In the genomic region with DNA sequence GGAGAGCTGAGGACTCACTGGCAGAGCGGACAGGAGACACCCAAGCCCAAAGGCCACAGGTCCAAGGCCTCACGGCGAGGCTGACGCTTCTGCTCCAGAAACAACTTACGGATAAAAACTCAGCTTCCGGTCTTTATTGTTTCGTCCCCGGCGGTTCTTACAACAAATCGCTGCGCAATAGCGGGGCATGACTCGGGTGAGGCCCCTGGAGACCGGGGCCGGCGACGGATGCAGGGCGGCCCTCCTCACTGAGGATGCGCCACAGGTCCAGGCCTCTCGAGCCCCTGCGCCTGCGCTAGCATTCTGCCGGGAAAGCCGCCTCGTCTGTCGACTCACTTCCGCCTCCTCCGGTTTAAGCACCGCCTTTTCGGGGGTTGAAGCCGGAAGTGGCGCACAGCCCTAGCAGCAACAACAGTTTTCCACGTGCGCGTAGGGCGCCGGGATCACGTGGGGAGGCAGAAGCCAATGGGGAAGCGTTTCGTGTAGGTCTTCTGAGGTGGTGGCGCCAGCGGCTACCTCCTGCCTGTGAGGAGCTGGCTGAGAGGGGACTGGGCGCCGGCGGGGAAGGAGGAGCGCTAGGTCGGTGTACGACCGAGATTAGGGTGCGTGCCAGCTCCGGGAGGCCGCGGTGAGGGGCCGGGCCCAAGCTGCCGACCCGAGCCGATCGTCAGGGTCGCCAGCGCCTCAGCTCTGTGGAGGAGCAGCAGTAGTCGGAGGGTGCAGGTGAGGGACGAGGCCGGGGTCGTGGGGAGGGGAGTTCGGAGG, we compare ENCODE assay signal across 8 cellular contexts. TPM values are rescaled to one million over a fixed set of nuclear protein-coding genes. Genes with fewer than 3 reads are reported as not detected.
DNase-seq lines count a peak whose midpoint lies in the region; ATAC-seq, FAIRE-seq and TF ChIP-seq lines count a peak whose summit lies in the region.

DNAJB9 (plus strand) TSS at position 494 of the 765 bp plus-strand sequence. CDS start 1,853 bp downstream, outside the sequence.
A gene with protein sequence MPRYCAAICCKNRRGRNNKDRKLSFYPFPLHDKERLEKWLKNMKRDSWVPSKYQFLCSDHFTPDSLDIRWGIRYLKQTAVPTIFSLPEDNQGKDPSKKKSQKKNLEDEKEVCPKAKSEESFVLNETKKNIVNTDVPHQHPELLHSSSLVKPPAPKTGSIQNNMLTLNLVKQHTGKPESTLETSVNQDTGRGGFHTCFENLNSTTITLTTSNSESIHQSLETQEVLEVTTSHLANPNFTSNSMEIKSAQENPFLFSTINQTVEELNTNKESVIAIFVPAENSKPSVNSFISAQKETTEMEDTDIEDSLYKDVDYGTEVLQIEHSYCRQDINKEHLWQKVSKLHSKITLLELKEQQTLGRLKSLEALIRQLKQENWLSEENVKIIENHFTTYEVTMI (minus strand): TSS at position 326 of the 765 bp plus-strand sequence. CDS start 137 bp downstream, at position 189.

- peak; percentile 83 to 88 for TF ChIP-seq POLR2A in H1 (IDR thresholded peaks at IDR 0.05; ENCODE audit: control extremely low read depth in 1 of 2, low read depth in 2 of 2, low read length in 2 of 2)

- TF ChIP-seq EP300 in H1 (IDR thresholded peaks at IDR 0.05; ENCODE audit: borderline replicate concordance in 1 of 2, low read depth in 2 of 2, low read length in 2 of 2) = no peak

- peak within 1 kb of the TSS; percentile 92 for H2BK5ac ChIP-seq in H1 (ENCODE audit: low read depth, low read length)

- TF ChIP-seq CTCF in H1 (IDR thresholded peaks at IDR 0.05; ENCODE audit: control extremely low read depth in 1 of 3, insufficient read depth in 1 of 3, low read depth in 1 of 3, low read length in 3 of 3) = no peak

- no peaks in the 10 kb centered on the region for H4K20me1 ChIP-seq in H1 (replicated peaks in 1 of 2; ENCODE audit: control insufficient read depth in 1 of 2, insufficient read depth in 2 of 2, low read length in 2 of 2)

- H3K4me3 Mint-ChIP-seq in activated CD8-positive, alpha-beta memory T cell treated with anti-CD3 and anti-CD28 coated beads, Interleukin-2, amount 10 ng/mL, durations not matched to agents 7 days and 5 days = peak within 1 kb of the TSS; percentile 98
- H3K4me3 Mint-ChIP-seq in memory B cell = peak within 1 kb of the TSS; percentile 92

- H3K36me3 ChIP-seq in H1 (ENCODE audit: control insufficient read depth in 2 of 4, insufficient read depth in 4 of 4, low read length in 3 of 4) = peaks cover 0 to 32% (median 9%) of the 10 kb centered on the region in 4 experiments; a peak in 4 of 8 replicates

- H3K56ac ChIP-seq in H1 (replicated peaks; ENCODE audit: insufficient read length, low read depth, low read length) = peak within 1 kb of the TSS; percentile 94

- H3K14ac ChIP-seq in H1 (ENCODE audit: insufficient read length) = no peak within 1 kb of the TSS

- POLR2A ChIA-PET in H1 (lab: Charles Lee; ENCODE audit: partially characterized antibody) = interaction anchor here (0.7 to 2.3 kb wide), 9 partner anchors 8 to 44 kb away, joined by 3 to 21 read pairs (median 4); partner anchors contain the start of gene PNPLA8

- no peak within 1 kb of the TSS for H2BK12ac ChIP-seq in H1 (ENCODE audit: low read depth, low read length)

- peak within 1 kb of the TSS; percentile 88 to 94 (median 90) for H3K9ac ChIP-seq in H1 (replicated peaks in 1 of 4; ENCODE audit: extremely low read depth in 1 of 4, low read depth in 3 of 4, low read length in 3 of 4)

- H3K27me3 ChIP-seq in H1 (replicated peaks in 1 of 4; ENCODE audit: control insufficient read depth in 3 of 4, extremely low read depth in 1 of 4, insufficient read depth in 3 of 4, low read length in 3 of 4) = no peaks in the 10 kb centered on the region

- DNase-seq in COLO829 (ENCODE audit: low spot score) (peak; percentile 100), HTR-8/SVneo (ENCODE audit: insufficient read length, low spot score) (peak; percentile 93), NOMO-1 treated with dmso at 0.1 percent for 144 hours (lab: John Stamatoyannopoulos, UW; ENCODE audit: unreplicated experiment) (peak; percentile 88), H1 (ENCODE audit: low read depth in 1 of 2, low spot score in 2 of 2) (peak; percentile 94 to 98), memory B cell (ENCODE audit: low spot score in 2 of 2) (peak; percentile 94 to 99)
- DNase-seq in activated CD8-positive, alpha-beta memory T cell treated with anti-CD3 and anti-CD28 coated beads, Interleukin-2, amount 10 ng/mL, durations not matched to agents 7 days and 5 days = peak; percentile 100
- DNase-seq in stimulated activated CD8-positive, alpha-beta memory T cell treated with anti-CD3 and anti-CD28 coated beads, Interleukin-12 subunit alpha, Interleukin-12 subunit beta, amount 100 ng/mL, for 24 hours (ENCODE audit: extremely low read depth) = peak; percentile 99

- H3K23me2 ChIP-seq in H1 (ENCODE audit: low read depth, low read length) = peaks cover 4% of the 10 kb centered on the region; the same call in 1 of the 2 replicates

- H3K27ac Mint-ChIP-seq in activated CD8-positive, alpha-beta memory T cell treated with anti-CD3 and anti-CD28 coated beads, Interleukin-2, amount 10 ng/mL, durations not matched to agents 7 days and 5 days = peak within 1 kb of the TSS; percentile 99
- peak within 1 kb of the TSS; percentile 99 for H3K27ac Mint-ChIP-seq in memory B cell

- H2BK15ac ChIP-seq in H1 (ENCODE audit: low read length) = no peak within 1 kb of the TSS

- H2AK5ac ChIP-seq in H1 (ENCODE audit: low read depth, low read length) = no peak within 1 kb of the TSS

- peak within 1 kb of the TSS; percentile 27 for H3K23ac ChIP-seq in H1 (ENCODE audit: insufficient read length)

- peak within 1 kb of the TSS; percentile 25; the same call in 1 of the 2 replicates for H2AFZ ChIP-seq in H1 (ENCODE audit: low read length)

- WGBS in H1 (ENCODE audit: extremely low coverage in 1 of 2, insufficient coverage in 1 of 2, insufficient read length in 1 of 2, insufficient replicate concordance in 2 of 2, low coverage in 1 of 2, low lambda C conversion rate in 2 of 2, missing lambda C conversion rate in 1 of 2), 2 experiments = 2% methylated on average over 64 of the region's 65 CpGs; no CpG with 5 or more reads in 1 of the 2 experiments

- peaks cover 4 to 75% of the 10 kb centered on the region in 2 experiments; a peak in 3 of 4 replicates for H3K79me2 ChIP-seq in H1 (ENCODE audit: control insufficient read depth in 1 of 2, insufficient read depth in 2 of 2, low read length in 2 of 2)

- CTCF ChIA-PET in activated CD8-positive, alpha-beta memory T cell treated with anti-CD3 and anti-CD28 coated beads, Interleukin-2, amount 10 ng/mL, durations not matched to agents 7 days and 5 days (lab: Charles Lee) = interaction anchor here (1.1 to 1.4 kb wide), 2 partner anchors 41 to 45 kb away, joined by 3 read pairs; no protein-coding TSS in a partner anchor
- CTCF ChIA-PET in H1 (lab: Charles Lee; ENCODE audit: partially characterized antibody) = interaction anchor here (0.9 kb wide), 1 partner anchor 42 kb away, joined by 4 read pairs; no protein-coding TSS in a partner anchor

- peak within 1 kb of the TSS; percentile 59 for H4K91ac ChIP-seq in H1 (replicated peaks; ENCODE audit: insufficient read length, low read length)

- H4K8ac ChIP-seq in H1 (ENCODE audit: extremely low read depth, insufficient read depth, low read length) = peak within 1 kb of the TSS; percentile 99

- H3K79me1 ChIP-seq in H1 (ENCODE audit: low read depth, low read length) = no peaks in the 10 kb centered on the region; the same call in 1 of the 2 replicates

- H3K9me3 Mint-ChIP-seq in activated CD8-positive, alpha-beta memory T cell treated with anti-CD3 and anti-CD28 coated beads, Interleukin-2, amount 10 ng/mL, durations not matched to agents 7 days and 5 days (ENCODE audit: low read depth) = no peaks in the 10 kb centered on the region
- peaks cover 2% of the 10 kb centered on the region for H3K9me3 Mint-ChIP-seq in memory B cell

- H3K4me1 ChIP-seq in H1 (replicated peaks in 1 of 4; ENCODE audit: control insufficient read depth in 3 of 4, insufficient read depth in 4 of 4, low read length in 3 of 4) = peaks cover 0 to 4% (median 1%) of the 10 kb centered on the region in 4 experiments; a peak in 1 of 7 replicates

- no peak within 1 kb of the TSS for H2BK20ac ChIP-seq in H1 (ENCODE audit: low read length)

- H3K4ac ChIP-seq in H1 (replicated peaks; ENCODE audit: insufficient read length, low read depth, low read length) = no peak within 1 kb of the TSS

- peaks cover 38% of the 10 kb centered on the region for H3K36me3 Mint-ChIP-seq in activated CD8-positive, alpha-beta memory T cell treated with anti-CD3 and anti-CD28 coated beads, Interleukin-2, amount 10 ng/mL, durations not matched to agents 7 days and 5 days
- peaks cover 17% of the 10 kb centered on the region for H3K36me3 Mint-ChIP-seq in memory B cell

- no peaks in the 10 kb centered on the region for H3K27me3 Mint-ChIP-seq in activated CD8-positive, alpha-beta memory T cell treated with anti-CD3 and anti-CD28 coated beads, Interleukin-2, amount 10 ng/mL, durations not matched to agents 7 days and 5 days
- H3K27me3 Mint-ChIP-seq in memory B cell = no peaks in the 10 kb centered on the region

- peaks cover 44% of the 10 kb centered on the region for H3K4me1 Mint-ChIP-seq in activated CD8-positive, alpha-beta memory T cell treated with anti-CD3 and anti-CD28 coated beads, Interleukin-2, amount 10 ng/mL, durations not matched to agents 7 days and 5 days
- H3K4me1 Mint-ChIP-seq in memory B cell = peaks cover 16% of the 10 kb centered on the region

- peak within 1 kb of the TSS; percentile 75 to 90 (median 82) for H3K4me3 ChIP-seq in H1 (ENCODE audit: extremely low read depth in 1 of 4, insufficient read depth in 2 of 4, low read depth in 3 of 4, low read length in 4 of 4)

- peak within 1 kb of the TSS; percentile 76 for H3K18ac ChIP-seq in H1 (ENCODE audit: extremely low read depth, low read length)

- peak; percentile 94 for ATAC-seq in GM21367 (IDR thresholded peaks at IDR 0.05; ENCODE audit: unreplicated experiment)
- ATAC-seq in activated CD8-positive, alpha-beta memory T cell treated with anti-CD3 and anti-CD28 coated beads, Interleukin-2, amount 10 ng/mL, durations not matched to agents 7 days and 5 days = peak; percentile 94
- ATAC-seq in memory B cell (ENCODE audit: low read depth) = peak; percentile 82

- H3K27ac ChIP-seq in H1 (ENCODE audit: low read depth, low read length) = peak within 1 kb of the TSS; percentile 95

- FAIRE-seq in HTR-8/SVneo (lab: Jason Lieb, UNC) = peak; percentile 67
- FAIRE-seq in H1 (lab: Jason Lieb, UNC) = no peak

- H3K9me3 ChIP-seq in H1 (ENCODE audit: insufficient read depth in 2 of 2, low read depth in 1 of 2, low read length in 1 of 2) = no peaks in the 10 kb centered on the region

- peak in 1 of 2 experiments; percentile 0; a peak in 1 of 4 replicates for TF ChIP-seq RAD21 in H1 (IDR thresholded peaks at IDR 0.05 in 1 of 2, conservative IDR thresholded peaks at IDR 0.05 in 1 of 2; ENCODE audit: low read depth in 2 of 2, low read length in 2 of 2)

- H2BK120ac ChIP-seq in H1 (replicated peaks; ENCODE audit: low read depth, low read length) = peak within 1 kb of the TSS; percentile 57

- peak within 1 kb of the TSS; percentile 74 to 88 for H3K4me2 ChIP-seq in H1 (ENCODE audit: insufficient read depth in 1 of 2, low read depth in 2 of 2, low read length in 2 of 2)

- peak within 1 kb of the TSS; percentile 72 for H4K5ac ChIP-seq in H1 (ENCODE audit: insufficient read length, low read depth, low read length)

RNA-seq across cellular contexts. Expression of gene DNAJB9, which starts in this region (rescaled TPM):
- 10 to 100 TPM in 1 of 2 experiments, 1 to 10 TPM in 1; 5.5 to 11.5 TPM for total RNA-seq in activated CD8-positive, alpha-beta memory T cell treated with anti-CD3 and anti-CD28 coated beads, Interleukin-2, amount 10 ng/mL, durations not matched to agents 7 days and 5 days
- 9.7 and 10.1 TPM in 2 replicates for total RNA-seq in H1 (2021; fragmentation: NEBNext Ultra II Directional; extraction: Animal tissue kit (Norgen Biotek cat#: 25700))
- polyA plus RNA-seq in H1 (2011; rRNA removed) = 1.8 and 2.6 TPM in 2 replicates
- 3.0 TPM for polyA plus RNA-seq in H1 (2011; cell fraction: cytosol; rRNA removed)
- 3.3 TPM for polyA plus RNA-seq in H1 (2011; cell fraction: nucleus; rRNA removed)
- 6.1 to 8.8 TPM (median 7.4 TPM) in 4 replicates for polyA plus RNA-seq in H1 (2012, experiment 1 of 2)
- 1.7 TPM for polyA plus RNA-seq in H1 (2012, experiment 2 of 2)
- polyA plus RNA-seq in H1 (2013, experiment 1 of 2) = 9.5 TPM
- polyA plus RNA-seq in H1 (2013, experiment 2 of 2) = 12.4 TPM
- 1.7 and 3.4 TPM in 2 replicates for polyA minus RNA-seq in H1 (2011; rRNA and poly(A)+ RNA removed)
- 6.0 TPM for polyA minus RNA-seq in H1 (2011; cell fraction: cytosol; rRNA and poly(A)+ RNA removed)
- 3.8 TPM for polyA minus RNA-seq in H1 (2011; cell fraction: nucleus; rRNA and poly(A)+ RNA removed)

RNA-seq across cellular contexts. Expression of the second gene that starts in this region (rescaled TPM):
- total RNA-seq in activated CD8-positive, alpha-beta memory T cell treated with anti-CD3 and anti-CD28 coated beads, Interleukin-2, amount 10 ng/mL, durations not matched to agents 7 days and 5 days = 10 to 100 TPM; 27.2 to 28.6 TPM
- 24.2 and 25.9 TPM in 2 replicates for total RNA-seq in H1 (2021; fragmentation: NEBNext Ultra II Directional; extraction: Animal tissue kit (Norgen Biotek cat#: 25700))
- polyA plus RNA-seq in H1 (2011; rRNA removed) = 3.9 TPM in 2 replicates
- polyA plus RNA-seq in H1 (2011; cell fraction: cytosol; rRNA removed) = 5.4 TPM
- polyA plus RNA-seq in H1 (2011; cell fraction: nucleus; rRNA removed) = 3.8 TPM
- 4.4 to 9.7 TPM (median 5.5 TPM) in 4 replicates for polyA plus RNA-seq in H1 (2012, experiment 1 of 2)
- 0.52 TPM for polyA plus RNA-seq in H1 (2012, experiment 2 of 2)
- polyA plus RNA-seq in H1 (2013, experiment 1 of 2) = 23.0 TPM
- 18.8 TPM for polyA plus RNA-seq in H1 (2013, experiment 2 of 2)
- 5.4 and 11.1 TPM in 2 replicates for polyA minus RNA-seq in H1 (2011; rRNA and poly(A)+ RNA removed)
- polyA minus RNA-seq in H1 (2011; cell fraction: cytosol; rRNA and poly(A)+ RNA removed) = 7.2 TPM
- polyA minus RNA-seq in H1 (2011; cell fraction: nucleus; rRNA and poly(A)+ RNA removed) = 25.2 TPM

Comparison
In these comparisons a context has a peak if more than half of its experiments do, and no peak if none do; other contexts are left out.
1. Peak in every context shown above with its lines: DNase-seq, ATAC-seq, H3K4me3 ChIP-seq and H3K27ac ChIP-seq.